ENCODE assay signal across 1 cellular context in genomic region chr4:8285976-8286718, GRCh38.
TF ChIP-seq lines count a peak whose summit lies in the region.

No MANE protein-coding gene starts in this region.

TF ChIP-seq in IMR-90, 13 proteins besides CTCF, POLR2A, EP300 and RAD21 (continued from another document):
- TF ChIP-seq ELK1 (IDR thresholded peaks at IDR 0.05; ENCODE audit: borderline replicate concordance, low read depth, low read length) = no peak
- no peak for TF ChIP-seq CHD1 (IDR thresholded peaks at IDR 0.05; ENCODE audit: low read depth, low read length)
- TF ChIP-seq MXI1 (IDR thresholded peaks at IDR 0.05; ENCODE audit: borderline replicate concordance, low read depth, low read length) = no peak
- TF ChIP-seq NFE2L2 (IDR thresholded peaks at IDR 0.05; ENCODE audit: low read depth, low read length) = no peak
- TF ChIP-seq MAFK (IDR thresholded peaks at IDR 0.05; ENCODE audit: low read depth, low read length) = no peak
